Comparison of ENCODE assay signal across 9 cellular contexts in genomic region chr12:57517187-57517586, GRCh38. TPM values are rescaled to one million over a fixed set of nuclear protein-coding genes. Genes with fewer than 3 reads are reported as not detected.
DNase-seq lines count a peak whose midpoint lies in the region; ATAC-seq and TF ChIP-seq lines count a peak whose summit lies in the region.
"Had no signal": no experiment of that assay in that cellular context is flagged by ENCODE, and none has a peak within 500 bp of the region (broad histone marks: within the 10 kb centered on the region; RNA-seq: fewer than 3 reads in every experiment).

No MANE protein-coding gene starts in this region.

- intact Hi-C loops in body of pancreas (cut with DNase I) = no loop called here

- peaks cover 27 to 50% (median 42%) of the 10 kb centered on the region in 4 donors for H3K4me1 Mint-ChIP-seq in naive thymus-derived CD8-positive, alpha-beta T cell

- peaks cover 4 to 73% (median 27%) of the 10 kb centered on the region in 3 donors for H3K36me3 Mint-ChIP-seq in naive thymus-derived CD8-positive, alpha-beta T cell

- peaks cover 0 to 2% (median 0%) of the 10 kb centered on the region in 5 donors for H3K27me3 Mint-ChIP-seq in naive thymus-derived CD8-positive, alpha-beta T cell

- POLR2A ChIA-PET in naive thymus-derived CD8-positive, alpha-beta T cell (lab: Charles Lee) = interaction anchor here (0.5 to 8.6 kb wide), 2 partner anchors 39 to 185 kb away, joined by 11 to 135 read pairs; partner anchors contain the start of gene ARHGAP9

- H3K4me1 ChIP-seq in body of pancreas = peaks cover 63% of the 10 kb centered on the region

- TF ChIP-seq POLR2A in body of pancreas (IDR thresholded peaks at IDR 0.05) = no peak

- H3K4me3 ChIP-seq in body of pancreas = no peak overlapping the region

- H3K9me3 Mint-ChIP-seq in naive thymus-derived CD8-positive, alpha-beta T cell = no peaks in the 10 kb centered on the region

- TF ChIP-seq CTCF in body of pancreas (IDR thresholded peaks at IDR 0.05) = no peak

- no peak for ATAC-seq in body of pancreas
- ATAC-seq in naive thymus-derived CD8-positive, alpha-beta T cell = no peak
- no peak for ATAC-seq in GM21367 (IDR thresholded peaks at IDR 0.05; ENCODE audit: unreplicated experiment)
- ATAC-seq in GM21786 (IDR thresholded peaks at IDR 0.05; ENCODE audit: unreplicated experiment) = no peak

- no peaks in the 10 kb centered on the region for H3K27me3 ChIP-seq in body of pancreas

- peak overlapping the region in 3 of 4 donors; percentile 3 to 98 (median 95) for H3K27ac ChIP-seq in body of pancreas

- H3K9me3 ChIP-seq in body of pancreas = no peaks in the 10 kb centered on the region

- peaks cover 4 to 17% of the 10 kb centered on the region in 2 donors for H3K36me3 ChIP-seq in body of pancreas (replicated peaks in 1 of 2; ENCODE audit: insufficient read depth in 1 of 2, low read depth in 2 of 2)

- H3K4me3 Mint-ChIP-seq in naive thymus-derived CD8-positive, alpha-beta T cell = peak overlapping the region in 2 of 10 donors; percentile 10 to 65

- H3K27ac Mint-ChIP-seq in naive thymus-derived CD8-positive, alpha-beta T cell = peak overlapping the region in 9 of 10 donors; percentile 4 to 100 (median 73)

- DNase-seq in AG20443 (ENCODE audit: low spot score) (peak; percentile 59), GOT3 (lab: John Stamatoyannopoulos, UW) (peak; percentile 67), body of pancreas (peak in 2 of 4 donors; percentile 17 to 60), SHP77 (lab: John Stamatoyannopoulos, UW) (no peak), T-helper 9 cell (no peak)
- DNase-seq in naive thymus-derived CD8-positive, alpha-beta T cell = no peak
- DNase-seq: kidney glomerular epithelial cell had no signal

- WGBS in body of pancreas, 2 donors = 0 to 20% methylated on average over 1 of the region's 1 CpG

RNA-seq across cellular contexts. Expression of gene DDIT3, which starts 3.1 kb away (rescaled TPM):
- 10 to 100 TPM in 1 of 2 donors, 1 to 10 TPM in 1; 7.3 to 12.7 TPM for total RNA-seq in body of pancreas
- total RNA-seq in naive thymus-derived CD8-positive, alpha-beta T cell = 10 to 100 TPM; 88.0 to 89.5 TPM
- 10 to 100 TPM; 13.1 to 18.7 (median 15.5) TPM for polyA plus RNA-seq in naive thymus-derived CD8-positive, alpha-beta T cell

RNA-seq across cellular contexts. Expression of gene MBD6, which starts 5.4 kb away (rescaled TPM):
- 10 to 100 TPM; 22.7 to 30.6 TPM for total RNA-seq in body of pancreas
- total RNA-seq in naive thymus-derived CD8-positive, alpha-beta T cell = 100 to 1,000 TPM in 1 of 2 experiments, 10 to 100 TPM in 1; 98.5 to 104 TPM
- 1 to 10 TPM in 2 of 3 donors, under 1 TPM in 1; 0.38 to 2.5 (median 2.1) TPM for polyA plus RNA-seq in naive thymus-derived CD8-positive, alpha-beta T cell

RNA-seq across cellular contexts. Expression of gene MARS1, which starts 29.3 kb away (rescaled TPM):
- 100 to 1,000 TPM in 1 of 2 donors, 10 to 100 TPM in 1; 61.7 to 103 TPM for total RNA-seq in body of pancreas
- 100 to 1,000 TPM; 368 to 386 TPM for total RNA-seq in naive thymus-derived CD8-positive, alpha-beta T cell
- polyA plus RNA-seq in naive thymus-derived CD8-positive, alpha-beta T cell = 10 to 100 TPM; 81.0 to 93.5 (median 91.9) TPM

RNA-seq across cellular contexts. Expression of gene DCTN2, which starts 29.8 kb away (rescaled TPM):
- 10 to 100 TPM; 80.1 to 89.2 TPM for total RNA-seq in body of pancreas
- total RNA-seq in naive thymus-derived CD8-positive, alpha-beta T cell = 10 to 100 TPM; 69.0 to 70.5 TPM
- 10 to 100 TPM; 60.6 to 67.8 (median 67.7) TPM for polyA plus RNA-seq in naive thymus-derived CD8-positive, alpha-beta T cell

RNA-seq across cellular contexts. Expression of gene KIF5A, which starts 32.7 kb away (rescaled TPM):
- 1 to 10 TPM in 1 of 2 donors, under 1 TPM in 1; 0.33 to 1.3 TPM for total RNA-seq in body of pancreas
- total RNA-seq in naive thymus-derived CD8-positive, alpha-beta T cell = 1 to 10 TPM; 1.5 to 2.3 TPM
- under 1 TPM in 2 of 3 donors, not detected in 1; 0.17 to 0.20 TPM for polyA plus RNA-seq in naive thymus-derived CD8-positive, alpha-beta T cell

Comparison
In these comparisons a context has a peak if more than half of its experiments do, and no peak if none do; other contexts are left out.
1. DNase-seq: peak in AG20443 (single experiment) and GOT3 (single experiment); none in naive thymus-derived CD8-positive, alpha-beta T cell (0 of 10), SHP77 (0 of 2) and T-helper 9 cell (single experiment).
2. RNA of gene DDIT3, which starts 3.1 kb away (total RNA-seq): 88.0 to 89.5 TPM in naive thymus-derived CD8-positive, alpha-beta T cell; 7.3 to 12.7 TPM in body of pancreas; every median in the first group is over 4 times any median in the second.